Comparison of ENCODE assay signal across 12 cellular contexts in genomic region chr3:73037369-73037699, GRCh38. TPM values are rescaled to one million over a fixed set of nuclear protein-coding genes. Genes with fewer than 3 reads are reported as not detected.
A peak's percentile ranks its signal among the peaks of the same experiment; 100 is the strongest.
DNase-seq lines count a peak whose midpoint lies in the region; TF ChIP-seq lines count a peak whose summit lies in the region.
"Had no signal": no experiment of that assay in that cellular context is flagged by ENCODE, and none has a peak within 500 bp of the region (broad histone marks: within the 10 kb centered on the region; RNA-seq: fewer than 3 reads in every experiment).

No MANE protein-coding gene starts in this region.

- TF ChIP-seq CTCF in fibroblast of pulmonary artery (IDR thresholded peaks at IDR 0.05; ENCODE audit: low read length, missing control alignments), result no peak
- TF ChIP-seq CTCF in CD14-positive monocyte (IDR thresholded peaks at IDR 0.05), result no peak

- intact Hi-C loops in activated naive CD4-positive, alpha-beta T cell treated with anti-CD3 and anti-CD28 coated beads for 36 hours (cut with micrococcal nuclease), result loop anchor here (1.0 to 10.0 kb wide), 3 partner anchors 8 to 613 kb away; no protein-coding TSS in a partner anchor
- intact Hi-C loops in CD14-positive monocyte (cut with micrococcal nuclease), result no loop called here

- peaks cover 89% of the 10 kb centered on the region for H3K4me1 Mint-ChIP-seq in activated naive CD4-positive, alpha-beta T cell treated with anti-CD3 and anti-CD28 coated beads for 36 hours (ENCODE audit: low read depth)
- peaks cover 41% of the 10 kb centered on the region for H3K4me1 Mint-ChIP-seq in CD14-positive monocyte

- H3K27me3 Mint-ChIP-seq in activated naive CD4-positive, alpha-beta T cell treated with anti-CD3 and anti-CD28 coated beads for 36 hours (ENCODE audit: low read depth), result no peaks in the 10 kb centered on the region
- no peaks in the 10 kb centered on the region for H3K27me3 Mint-ChIP-seq in CD14-positive monocyte (ENCODE audit: low read depth in 3 of 3)
- H3K27me3 Mint-ChIP-seq: stimulated activated naive B cell treated with anti-CD40 and anti-IgM and Interleukin-4, amounts not matched to agents 10 μg/mL and 1 μg/mL and 100 μg/mL, for 72 hours had no signal

- no peak overlapping the region for H3K4me3 ChIP-seq in fibroblast of pulmonary artery (replicated peaks; ENCODE audit: low read depth, low read length)
- H3K4me3 ChIP-seq: BLaER1, sigmoid colon had no signal

- H3K4me3 Mint-ChIP-seq in activated naive CD4-positive, alpha-beta T cell treated with anti-CD3 and anti-CD28 coated beads for 36 hours, result no peak overlapping the region
- no peak overlapping the region for H3K4me3 Mint-ChIP-seq in CD14-positive monocyte
- H3K4me3 Mint-ChIP-seq: stimulated activated naive B cell treated with anti-CD40 and anti-IgM and Interleukin-4, amounts not matched to agents 10 μg/mL and 1 μg/mL and 100 μg/mL, for 72 hours had no signal

- no peak for DNase-seq in activated naive CD4-positive, alpha-beta T cell treated with anti-CD3 and anti-CD28 coated beads for 36 hours
- no peak for DNase-seq in activated naive CD4-positive, alpha-beta T cell treated with Interleukin-2 at 50 U/mL for 16 hours
- DNase-seq in SK-MEL-5 (ENCODE audit: low read depth, low spot score), result peak; percentile 17
- DNase-seq in fibroblast of pulmonary artery (ENCODE audit: low read depth), result peak; percentile 32
- DNase-seq in renal cortical epithelial cell (ENCODE audit: low read depth), result peak; percentile 42
- DNase-seq in CD14-positive monocyte (ENCODE audit: low spot score), result no peak
- DNase-seq in HuH-7.5 (ENCODE audit: low spot score), result no peak
- DNase-seq in effector CD8-positive, alpha-beta T cell (lab: John Stamatoyannopoulos, UW), result no peak
- DNase-seq: NCI-H524 treated with DMSO at 0.1 percent for 48 hours; sigmoid colon; stimulated activated naive B cell treated with anti-CD40 and anti-IgM and Interleukin-4, amounts not matched to agents 10 μg/mL and 1 μg/mL and 100 μg/mL, for 72 hours had no signal

- H3K36me3 Mint-ChIP-seq in activated naive CD4-positive, alpha-beta T cell treated with anti-CD3 and anti-CD28 coated beads for 36 hours (ENCODE audit: low read depth), result peaks cover 16% of the 10 kb centered on the region
- peaks cover 8% of the 10 kb centered on the region in 2 donors for H3K36me3 Mint-ChIP-seq in CD14-positive monocyte

- in situ Hi-C loops in SK-MEL-5 (cut with HindIII; ENCODE audit: low pct_unique_long_range_greater_than_20kb, low sequenced_read_pairs), result no loop called here

- no peaks in the 10 kb centered on the region for H3K9me3 Mint-ChIP-seq in activated naive CD4-positive, alpha-beta T cell treated with anti-CD3 and anti-CD28 coated beads for 36 hours
- H3K9me3 Mint-ChIP-seq in CD14-positive monocyte, result no peaks in the 10 kb centered on the region

- CTCF ChIA-PET in activated naive CD4-positive, alpha-beta T cell treated with anti-CD3 and anti-CD28 coated beads for 36 hours (lab: Charles Lee), result no interaction called here

- peak overlapping the region; percentile 16 for H3K27ac Mint-ChIP-seq in activated naive CD4-positive, alpha-beta T cell treated with anti-CD3 and anti-CD28 coated beads for 36 hours
- H3K27ac Mint-ChIP-seq in CD14-positive monocyte, result peak overlapping the region in 2 of 7 donors; percentile 38 to 72

RNA-seq across cellular contexts. Expression of gene EBLN2, which starts 24.1 kb away (rescaled TPM):
- 1 to 10 TPM; 4.1 to 5.0 TPM for total RNA-seq in activated naive CD4-positive, alpha-beta T cell treated with anti-CD3 and anti-CD28 coated beads for 36 hours
- total RNA-seq in SK-MEL-5 (2014; rRNA removed; shearing (Covaris generic)), result 2.1 and 3.2 TPM in 2 replicates
- 0.05 and 0.20 TPM in 2 replicates for polyA plus RNA-seq in SK-MEL-5 (2015; cell fraction: cytosol; rRNA removed)
- polyA plus RNA-seq in SK-MEL-5 (2015; cell fraction: nucleus; rRNA removed), result 21.3 TPM in 2 replicates
- total RNA-seq in renal cortical epithelial cell, result 3.6 and 5.7 TPM in 2 replicates
- polyA plus RNA-seq in CD14-positive monocyte, result under 1 TPM; 0.27 to 0.40 TPM

RNA-seq across cellular contexts. Expression of gene PPP4R2, which starts 40.7 kb away (rescaled TPM):
- total RNA-seq in activated naive CD4-positive, alpha-beta T cell treated with anti-CD3 and anti-CD28 coated beads for 36 hours, result 10 to 100 TPM; 68.1 to 71.6 TPM
- total RNA-seq in SK-MEL-5 (2014; rRNA removed; shearing (Covaris generic)), result 65.4 and 67.7 TPM in 2 replicates
- 22.7 and 22.8 TPM in 2 replicates for polyA plus RNA-seq in SK-MEL-5 (2015; cell fraction: cytosol; rRNA removed)
- 39.1 and 42.7 TPM in 2 replicates for polyA plus RNA-seq in SK-MEL-5 (2015; cell fraction: nucleus; rRNA removed)
- total RNA-seq in renal cortical epithelial cell, result 99.5 and 116 TPM in 2 replicates
- polyA plus RNA-seq in CD14-positive monocyte, result 10 to 100 TPM; 18.7 to 25.4 TPM

Comparison
In these comparisons a context has a peak if more than half of its experiments do, and no peak if none do; other contexts are left out.
1. DNase-seq: peak in SK-MEL-5 (single experiment), fibroblast of pulmonary artery (single experiment) and renal cortical epithelial cell (single experiment); none in activated naive CD4-positive, alpha-beta T cell treated with anti-CD3 and anti-CD28 coated beads for 36 hours (single experiment), activated naive CD4-positive, alpha-beta T cell treated with Interleukin-2 at 50 U/mL for 16 hours (single experiment), CD14-positive monocyte (single experiment), HuH-7.5 (single experiment) and effector CD8-positive, alpha-beta T cell (single experiment).